Comparison of ENCODE assay signal across 16 cellular contexts in the genomic region with DNA sequence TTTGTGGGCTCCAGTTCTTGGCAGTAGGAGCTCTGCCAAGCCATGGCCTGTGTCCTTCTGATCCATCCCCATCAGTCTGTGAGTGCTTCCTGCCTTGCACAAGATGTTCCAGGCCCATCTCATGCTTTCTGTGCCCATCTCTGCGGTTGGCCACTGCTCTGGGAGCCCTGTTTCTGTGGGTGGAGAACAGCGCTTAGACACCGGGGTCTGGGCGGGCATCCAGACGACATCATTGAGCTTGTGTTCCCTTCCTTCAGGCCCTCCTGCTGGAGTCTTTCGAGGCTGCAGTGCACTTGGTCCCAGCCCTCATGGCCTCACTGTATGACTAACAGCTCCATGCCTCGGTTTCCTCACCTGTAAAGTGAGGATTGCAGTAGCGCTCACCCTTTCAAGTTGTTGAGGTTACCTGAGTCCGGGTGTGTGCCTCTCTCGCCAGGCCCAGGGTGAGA. TPM values are rescaled to one million over a fixed set of nuclear protein-coding genes. Genes with fewer than 3 reads are reported as not detected.
DNase-seq lines count a peak whose midpoint lies in the region; ATAC-seq and TF ChIP-seq lines count a peak whose summit lies in the region.
"Had no signal": no experiment of that assay in that cellular context is flagged by ENCODE, and none has a peak within 500 bp of the region (broad histone marks: within the 10 kb centered on the region; RNA-seq: fewer than 3 reads in every experiment).

No MANE protein-coding gene starts in this region.

- H4K8ac ChIP-seq in IMR-90 (ENCODE audit: low read depth in 2 of 2, low read length in 2 of 2) (no peak overlapping the region), neuronal stem cell (ENCODE audit: low read depth, low read length) (no peak overlapping the region)

- H3K27me3 Mint-ChIP-seq in CD8-positive, alpha-beta T cell (ENCODE audit: low read depth), result no peaks in the 10 kb centered on the region

- peaks cover 33% of the 10 kb centered on the region for H3K4me1 ChIP-seq in CD8-positive, alpha-beta T cell (ENCODE audit: insufficient read depth, low read length)
- H3K4me1 ChIP-seq in IMR-90 (ENCODE audit: control insufficient read depth, insufficient read depth, low read length) (peaks cover 3% of the 10 kb centered on the region), neuronal stem cell (ENCODE audit: control insufficient read depth in 2 of 2, insufficient read depth in 1 of 2, low read depth in 1 of 2, low read length in 2 of 2) (no peaks in the 10 kb centered on the region)
- H3K4me1 ChIP-seq: HAP-1 had no signal

- H2BK120ac ChIP-seq in IMR-90 (ENCODE audit: low read depth, low read length) (no peak overlapping the region), neuronal stem cell (ENCODE audit: low read depth, low read length) (no peak overlapping the region)

- H3K4me3 ChIP-seq in CD8-positive, alpha-beta T cell (ENCODE audit: low read depth, low read length), result no peak overlapping the region
- H3K4me3 ChIP-seq in IMR-90 (ENCODE audit: insufficient read depth, low read depth, low read length) (no peak overlapping the region), dorsolateral prefrontal cortex (no peak overlapping the region), neuronal stem cell (ENCODE audit: low read length in 2 of 2) (no peak overlapping the region)
- H3K4me3 ChIP-seq: HAP-1, heart left ventricle had no signal

- H3K4ac ChIP-seq in IMR-90 (ENCODE audit: low read depth, low read length) (no peak overlapping the region; the same call in 1 of the 2 replicates), neuronal stem cell (ENCODE audit: low read length) (no peak overlapping the region)

- H3K27me3 ChIP-seq in CD8-positive, alpha-beta T cell (ENCODE audit: insufficient read depth, low read length), result no peaks in the 10 kb centered on the region
- H3K27me3 ChIP-seq in IMR-90 (ENCODE audit: control insufficient read depth, insufficient read depth, low read length) (no peaks in the 10 kb centered on the region; the same call in 1 of the 2 replicates), dorsolateral prefrontal cortex (no peaks in the 10 kb centered on the region), neuronal stem cell (ENCODE audit: control insufficient read depth in 3 of 3, insufficient read depth in 3 of 3, low read depth in 1 of 3, low read length in 3 of 3) (no peaks in the 10 kb centered on the region)
- H3K27me3 ChIP-seq: heart left ventricle had no signal

- H4K91ac ChIP-seq in IMR-90 (ENCODE audit: insufficient read depth, low read depth, low read length) (no peak overlapping the region), neuronal stem cell (ENCODE audit: low read depth, low read length, poor library complexity) (no peak overlapping the region)

- no peaks in the 10 kb centered on the region for H3K9me3 ChIP-seq in CD8-positive, alpha-beta T cell (ENCODE audit: low read length)
- H3K9me3 ChIP-seq in IMR-90 (ENCODE audit: control insufficient read depth, insufficient read depth, low read length) (no peaks in the 10 kb centered on the region), neuronal stem cell (replicated peaks in 1 of 2; ENCODE audit: control insufficient read depth in 2 of 2, insufficient read depth in 1 of 2, low read depth in 1 of 2, low read length in 2 of 2) (no peaks in the 10 kb centered on the region)
- H3K9me3 ChIP-seq: HAP-1, heart left ventricle had no signal

- H3K9me3 Mint-ChIP-seq in CD8-positive, alpha-beta T cell, result no peaks in the 10 kb centered on the region

- peak in 2 of 7 experiments; percentile 6 to 43 for DNase-seq in CD8-positive, alpha-beta T cell
- DNase-seq in IMR-90, result no peak
- DNase-seq in dorsolateral prefrontal cortex, result peak in 6 of 10 donors; percentile 17 to 34 (median 28)
- DNase-seq in neuronal stem cell (ENCODE audit: low spot score), result no peak
- no peak for DNase-seq in T-helper 9 cell
- no peak for DNase-seq in GOT3 (lab: John Stamatoyannopoulos, UW)
- no peak for DNase-seq in NCI-H1436 (lab: John Stamatoyannopoulos, UW)
- DNase-seq in ACHN, result no peak
- DNase-seq: GDM1, NCI-H2081 treated with DMSO at 0.1 percent for 48 hours, NCI-H748 treated with DMSO at 0.1 percent for 48 hours, small intestine had no signal

- peaks cover 86% of the 10 kb centered on the region for H3K36me3 Mint-ChIP-seq in CD8-positive, alpha-beta T cell

- no peak overlapping the region for H2BK20ac ChIP-seq in IMR-90 (ENCODE audit: low read depth, low read length)

- 89% methylated on average over 8 of the region's 10 CpGs; no CpG with 5 or more reads in 1 of the 2 experiments for WGBS in IMR-90 (ENCODE audit: extremely low coverage in 2 of 2, insufficient read length in 1 of 2), 2 experiments
- no CpG with 5 or more reads among the region's 10 CpGs for WGBS in neuronal stem cell (ENCODE audit: extremely low coverage in 2 of 2, insufficient read length in 2 of 2, insufficient replicate concordance in 1 of 2), 2 donors

- in situ Hi-C loops in IMR-90 (cut with MboI; ENCODE audit: low sequenced_read_pairs), result no loop called here
- in situ Hi-C loops in ACHN (cut with HindIII; ENCODE audit: low pct_ligation_motif_present, low pct_unique_long_range_greater_than_20kb, low sequenced_read_pairs), result no loop called here

- H3K23ac ChIP-seq in IMR-90 (ENCODE audit: low read depth, low read length) (no peak overlapping the region), neuronal stem cell (ENCODE audit: low read depth, low read length, poor library complexity) (peak overlapping the region; percentile 47)

- no peak overlapping the region for H3K9ac ChIP-seq in IMR-90 (ENCODE audit: low read depth, low read length)
- H3K9ac ChIP-seq in neuronal stem cell (ENCODE audit: low read depth, low read length, poor library complexity), result peak overlapping the region; percentile 53

- TF ChIP-seq RAD21 in IMR-90 (IDR thresholded peaks at IDR 0.05; ENCODE audit: low read length), result no peak

- H2AFZ ChIP-seq in IMR-90 (replicated peaks; ENCODE audit: low read length, poor library complexity) (peak overlapping the region; percentile 28), neuronal stem cell (ENCODE audit: low read length) (no peak overlapping the region)

- H3K18ac ChIP-seq in IMR-90 (ENCODE audit: low read depth, low read length) (no peak overlapping the region), neuronal stem cell (ENCODE audit: low read length) (no peak overlapping the region)

- TF ChIP-seq CTCF in CD8-positive, alpha-beta T cell (IDR thresholded peaks at IDR 0.05), result no peak
- TF ChIP-seq CTCF in IMR-90 (conservative IDR thresholded peaks at IDR 0.05; ENCODE audit: low read depth, low read length) (no peak), dorsolateral prefrontal cortex (IDR thresholded peaks at IDR 0.05 in 54 of 56, conservative IDR thresholded peaks at IDR 0.05 in 2 of 56; ENCODE audit: low read depth in 1 of 56, partially characterized antibody in 56 of 56) (no peak)

- peaks cover 32% of the 10 kb centered on the region for H3K4me1 Mint-ChIP-seq in CD8-positive, alpha-beta T cell (ENCODE audit: low read depth)

- dilution Hi-C loops in IMR-90 (cut with HindIII; ENCODE audit: low sequenced_read_pairs, unreplicated experiment), result no loop called here

- H3K14ac ChIP-seq in IMR-90 (replicated peaks; ENCODE audit: low read depth, low read length) (no peak overlapping the region), neuronal stem cell (ENCODE audit: low read length) (peak overlapping the region; percentile 26)

- no peak for TF ChIP-seq POLR2A in IMR-90 (IDR thresholded peaks at IDR 0.05; ENCODE audit: low read depth, low read length)

- POLR2A ChIA-PET in CD8-positive, alpha-beta T cell (lab: Charles Lee), result interaction anchor here (0.8 to 2.0 kb wide), 5 partner anchors 10 to 114 kb away, joined by 3 to 8 read pairs (median 4); no protein-coding TSS in a partner anchor
- POLR2A ChIA-PET in IMR-90 (lab: Charles Lee; ENCODE audit: unreplicated experiment), result no interaction called here

- no peak for ATAC-seq in CD8-positive, alpha-beta T cell
- ATAC-seq in IMR-90 (ENCODE audit: low read depth), result no peak
- ATAC-seq: heart left ventricle had no signal

- H2BK5ac ChIP-seq in IMR-90 (ENCODE audit: low read depth, low read length, poor library complexity, severe bottlenecking) (no peak overlapping the region), neuronal stem cell (ENCODE audit: low read length) (no peak overlapping the region)

- H2AK9ac ChIP-seq in IMR-90 (replicated peaks; ENCODE audit: low read depth, low read length, poor library complexity), result no peak overlapping the region

- no peaks in the 10 kb centered on the region; the same call in 1 of the 2 replicates for H3K9me1 ChIP-seq in IMR-90 (ENCODE audit: insufficient read depth, low read length)

- no peak overlapping the region for H3K56ac ChIP-seq in IMR-90 (ENCODE audit: extremely low read depth, insufficient read depth, low read length)

- H2AK5ac ChIP-seq in IMR-90 (ENCODE audit: low read depth, low read length) (no peak overlapping the region), neuronal stem cell (ENCODE audit: low read depth, low read length) (no peak overlapping the region)

- H3K79me1 ChIP-seq in IMR-90 (ENCODE audit: low read depth in 1 of 2, low read length in 2 of 2) (no peaks in the 10 kb centered on the region), neuronal stem cell (ENCODE audit: low read depth, low read length) (no peaks in the 10 kb centered on the region)

- intact Hi-C loops in CD8-positive, alpha-beta T cell (cut with DNase I, micrococcal nuclease), result no loop called here
- intact Hi-C loops in IMR-90 (cut with micrococcal nuclease), result no loop called here
- intact Hi-C loops in dorsolateral prefrontal cortex (cut with DNase I), result no loop called here

- no peak overlapping the region for H2BK15ac ChIP-seq in IMR-90 (ENCODE audit: low read depth, low read length)
- peak overlapping the region; percentile 28 for H2BK15ac ChIP-seq in neuronal stem cell (ENCODE audit: low read length)

- H3K4me2 ChIP-seq in IMR-90 (ENCODE audit: low read depth, low read length) (no peak overlapping the region), neuronal stem cell (ENCODE audit: insufficient read depth, low read length, poor library complexity, severe bottlenecking) (no peak overlapping the region)

- CTCF ChIA-PET in CD8-positive, alpha-beta T cell (lab: Charles Lee), result interaction anchor here (0.7 to 1.2 kb wide), 4 partner anchors 13 to 78 kb away, joined by 3 to 5 read pairs (median 4); no protein-coding TSS in a partner anchor
- CTCF ChIA-PET in IMR-90 (lab: Yijun Ruan, JAX), result interaction anchor here (0.5 kb wide), 1 partner anchor 109 kb away, joined by 9 read pairs; no protein-coding TSS in a partner anchor

- BruUV-seq in IMR-90 (replicated peaks; lab: Mats Ljungman, UMichigan), result no TSS peak

- peak overlapping the region; percentile 55 for H3K27ac Mint-ChIP-seq in CD8-positive, alpha-beta T cell

- H4K5ac ChIP-seq in IMR-90 (ENCODE audit: low read depth, low read length), result no peak overlapping the region

- H3K36me3 ChIP-seq in CD8-positive, alpha-beta T cell (ENCODE audit: insufficient read depth, low read length), result peaks cover 48% of the 10 kb centered on the region
- H3K36me3 ChIP-seq in IMR-90 (ENCODE audit: control insufficient read depth, insufficient read depth, low read length), result no peaks in the 10 kb centered on the region
- no peaks in the 10 kb centered on the region for H3K36me3 ChIP-seq in neuronal stem cell (replicated peaks in 1 of 2; ENCODE audit: control insufficient read depth in 2 of 2, insufficient read depth in 2 of 2, low read length in 2 of 2)
- H3K36me3 ChIP-seq: HAP-1, heart left ventricle had no signal

- H2BK12ac ChIP-seq in neuronal stem cell (ENCODE audit: low read length), result peak overlapping the region; percentile 14

- H4K20me1 ChIP-seq in IMR-90 (ENCODE audit: insufficient read depth, low read length), result no peaks in the 10 kb centered on the region

- H3K27ac ChIP-seq in CD8-positive, alpha-beta T cell (ENCODE audit: low read depth, low read length), result no peak overlapping the region
- H3K27ac ChIP-seq in IMR-90 (ENCODE audit: insufficient read depth, low read length) (no peak overlapping the region), dorsolateral prefrontal cortex (no peak overlapping the region), neuronal stem cell (replicated peaks; ENCODE audit: low read length) (no peak overlapping the region)
- H3K27ac ChIP-seq: heart left ventricle, HL-60 had no signal

- H3K4me3 Mint-ChIP-seq in CD8-positive, alpha-beta T cell, result no peak overlapping the region

RNA-seq across cellular contexts. Expression of gene CARD19, which starts 14.9 kb away (rescaled TPM):
- total RNA-seq in CD8-positive, alpha-beta T cell, result 10 to 100 TPM; 72.1 to 78.0 TPM
- total RNA-seq in IMR-90 (2012; rRNA removed) (17.4 and 23.3 TPM in 2 replicates), dorsolateral prefrontal cortex (10 to 100 TPM; 22.5 to 60.7 (median 38.7) TPM)
- 111 and 126 TPM in 2 replicates for polyA plus RNA-seq in IMR-90 (2012; rRNA removed)
- polyA plus RNA-seq in IMR-90 (2012; cell fraction: cytosol; rRNA removed), result 120 and 139 TPM in 2 replicates
- 103 and 209 TPM in 2 replicates for polyA plus RNA-seq in IMR-90 (2012; cell fraction: nucleus; rRNA removed; ENCODE audit: low replicate concordance)
- polyA plus RNA-seq in neuronal stem cell (2013, experiment 1 of 2), result 23.2 TPM
- 20.4 TPM for polyA plus RNA-seq in neuronal stem cell (2013, experiment 2 of 2)

RNA-seq across cellular contexts. Expression of gene SUSD3, which starts 22.6 kb away (rescaled TPM):
- 10 to 100 TPM; 20.6 to 22.7 TPM for total RNA-seq in CD8-positive, alpha-beta T cell
- total RNA-seq in IMR-90 (2012; rRNA removed) (0.28 and 0.54 TPM in 2 replicates), dorsolateral prefrontal cortex (1 to 10 TPM in 108 of 120 experiments, under 1 TPM in 8, not detected in 4; 0.60 to 8.7 (median 2.7) TPM)
- polyA plus RNA-seq in IMR-90 (2012; rRNA removed), result 1.0 and 1.5 TPM in 2 replicates
- polyA plus RNA-seq in IMR-90 (2012; cell fraction: cytosol; rRNA removed), result 0.25 and 2.3 TPM in 2 replicates
- polyA plus RNA-seq in IMR-90 (2012; cell fraction: nucleus; rRNA removed; ENCODE audit: low replicate concordance), result 1.2 TPM in 2 replicates
- polyA plus RNA-seq in neuronal stem cell (2013, experiment 1 of 2), result 1.9 TPM
- polyA plus RNA-seq in neuronal stem cell (2013, experiment 2 of 2), result 2.0 TPM
- total RNA-seq: endothelial cell of umbilical vein had no signal
- polyA plus RNA-seq: endothelial cell of umbilical vein had no signal

RNA-seq across cellular contexts. Expression of gene NINJ1, which starts 52.9 kb away (rescaled TPM):
- 100 to 1,000 TPM; 214 to 229 TPM for total RNA-seq in CD8-positive, alpha-beta T cell
- total RNA-seq in IMR-90 (2012; rRNA removed), result 21.9 and 24.7 TPM in 2 replicates
- polyA plus RNA-seq in IMR-90 (2012; rRNA removed), result 38.1 and 38.8 TPM in 2 replicates
- polyA plus RNA-seq in IMR-90 (2012; cell fraction: cytosol; rRNA removed), result 16.1 and 60.5 TPM in 2 replicates
- 21.8 and 35.9 TPM in 2 replicates for polyA plus RNA-seq in IMR-90 (2012; cell fraction: nucleus; rRNA removed; ENCODE audit: low replicate concordance)
- 10 to 100 TPM; 22.7 to 61.9 (median 33.5) TPM for total RNA-seq in dorsolateral prefrontal cortex
- 36.0 TPM for polyA plus RNA-seq in neuronal stem cell (2013, experiment 1 of 2)
- polyA plus RNA-seq in neuronal stem cell (2013, experiment 2 of 2), result 35.7 TPM

Comparison
In these comparisons a context has a peak if more than half of its experiments do, and no peak if none do; other contexts are left out.
1. DNase-seq: peak in dorsolateral prefrontal cortex (6 of 10); none in IMR-90 (single experiment), neuronal stem cell (single experiment), T-helper 9 cell (single experiment), GOT3 (single experiment), NCI-H1436 (single experiment) and ACHN (single experiment).